ENCODE assay signal across 11 cellular contexts in genomic region chr2:57890462-57890861, GRCh38.
DNase-seq lines count a peak whose midpoint lies in the region; ATAC-seq and TF ChIP-seq lines count a peak whose summit lies in the region.
"Had no signal": no experiment of that assay in that cellular context is flagged by ENCODE, and none has a peak within 500 bp of the region (broad histone marks: within the 10 kb centered on the region; RNA-seq: fewer than 3 reads in every experiment).

No MANE protein-coding gene starts in this region.

- peaks cover 2% of the 10 kb centered on the region; the same call in 1 of the 2 replicates for H3K27me3 Mint-ChIP-seq in HFFc6 (ENCODE audit: insufficient read depth)
- H3K27me3 Mint-ChIP-seq in naive thymus-derived CD4-positive, alpha-beta T cell, result peaks cover 0 to 5% (median 0%) of the 10 kb centered on the region in 5 donors
- H3K27me3 Mint-ChIP-seq: dendritic cell treated with granulocyte-macrophage colony-stimulating factor and Interleukin-4, amounts not matched to agents 40 ng/mL and 50 ng/mL, for 4 days had no signal

- no peaks in the 10 kb centered on the region for H3K9me3 Mint-ChIP-seq in HFFc6
- no peaks in the 10 kb centered on the region for H3K9me3 Mint-ChIP-seq in naive thymus-derived CD4-positive, alpha-beta T cell
- H3K9me3 Mint-ChIP-seq: dendritic cell treated with granulocyte-macrophage colony-stimulating factor and Interleukin-4, amounts not matched to agents 40 ng/mL and 50 ng/mL, for 4 days had no signal

- peak overlapping the region; percentile 30; the same call in 1 of the 2 replicates for H3K4me3 Mint-ChIP-seq in HFFc6
- H3K4me3 Mint-ChIP-seq in naive thymus-derived CD4-positive, alpha-beta T cell, result no peak overlapping the region
- H3K4me3 Mint-ChIP-seq: dendritic cell treated with granulocyte-macrophage colony-stimulating factor and Interleukin-4, amounts not matched to agents 40 ng/mL and 50 ng/mL, for 4 days had no signal

- DNase-seq in HFFc6, result peak; percentile 83
- peak; percentile 6 for DNase-seq in MV-4-11 (lab: John Stamatoyannopoulos, UW)
- DNase-seq in naive thymus-derived CD4-positive, alpha-beta T cell, result no peak
- DNase-seq in NCI-H128 (lab: John Stamatoyannopoulos, UW; ENCODE audit: unreplicated experiment), result no peak
- no peak for DNase-seq in DMS153 treated with DMSO at 0.1 percent for 48 hours (lab: John Stamatoyannopoulos, UW; ENCODE audit: unreplicated experiment)
- DNase-seq in globus pallidus (ENCODE audit: low spot score), result no peak
- no peak for DNase-seq in activated CD4-positive, alpha-beta T cell treated with anti-CD3 and anti-CD28 coated beads, Interleukin-2, amount 50 U/mL, for 1 hour
- DNase-seq: activated T-cell treated with anti-CD3 and anti-CD28 coated beads, Interleukin-2, amount 50 U/mL, for 48 hours; NCI-H2171 had no signal

- H3K9me3 ChIP-seq in naive thymus-derived CD4-positive, alpha-beta T cell (ENCODE audit: control insufficient read depth in 2 of 3, low read length in 3 of 3), result no peaks in the 10 kb centered on the region

- no peaks in the 10 kb centered on the region for H3K4me1 ChIP-seq in naive thymus-derived CD4-positive, alpha-beta T cell (ENCODE audit: control insufficient read depth in 2 of 2, insufficient read depth in 2 of 2, low read length in 2 of 2)

- intact Hi-C loops in naive thymus-derived CD4-positive, alpha-beta T cell (cut with micrococcal nuclease), result no loop called here

- H3K36me3 Mint-ChIP-seq in HFFc6 (ENCODE audit: low read depth), result no peaks in the 10 kb centered on the region
- no peaks in the 10 kb centered on the region for H3K36me3 Mint-ChIP-seq in naive thymus-derived CD4-positive, alpha-beta T cell

- peak overlapping the region; percentile 73 for H3K27ac Mint-ChIP-seq in HFFc6
- H3K27ac Mint-ChIP-seq in naive thymus-derived CD4-positive, alpha-beta T cell, result no peak overlapping the region
- H3K27ac Mint-ChIP-seq: dendritic cell treated with granulocyte-macrophage colony-stimulating factor and Interleukin-4, amounts not matched to agents 40 ng/mL and 50 ng/mL, for 4 days had no signal

- no peak overlapping the region for H3K4me3 ChIP-seq in naive thymus-derived CD4-positive, alpha-beta T cell (ENCODE audit: low read length)

- no peak for TF ChIP-seq CTCF in HFFc6 (IDR thresholded peaks at IDR 0.05)

- H3K27ac ChIP-seq in naive thymus-derived CD4-positive, alpha-beta T cell (ENCODE audit: low read depth, low read length), result no peak overlapping the region

- POLR2A ChIA-PET in naive thymus-derived CD4-positive, alpha-beta T cell (lab: Charles Lee), result no interaction called here

- no peaks in the 10 kb centered on the region for H3K36me3 ChIP-seq in naive thymus-derived CD4-positive, alpha-beta T cell (ENCODE audit: control insufficient read depth in 2 of 3, insufficient read depth in 3 of 3, low read length in 3 of 3)

- peaks cover 59% of the 10 kb centered on the region for H3K4me1 Mint-ChIP-seq in HFFc6 (ENCODE audit: low read depth)
- H3K4me1 Mint-ChIP-seq in naive thymus-derived CD4-positive, alpha-beta T cell, result peaks cover 0 to 14% (median 9%) of the 10 kb centered on the region in 7 donors

- peak; percentile 47 for ATAC-seq in GM18511 (IDR thresholded peaks at IDR 0.05; ENCODE audit: unreplicated experiment)
- ATAC-seq in naive thymus-derived CD4-positive, alpha-beta T cell, result peak; percentile 18

- no peaks in the 10 kb centered on the region for H3K27me3 ChIP-seq in naive thymus-derived CD4-positive, alpha-beta T cell (ENCODE audit: control insufficient read depth in 2 of 2, insufficient read depth in 2 of 2, low read length in 2 of 2)

- CTCF ChIA-PET in naive thymus-derived CD4-positive, alpha-beta T cell (lab: Charles Lee), result no interaction called here

Comparison
In these comparisons a context has a peak if more than half of its experiments do, and no peak if none do; other contexts are left out.
1. DNase-seq: peak in HFFc6 (single experiment) and MV-4-11 (single experiment); none in naive thymus-derived CD4-positive, alpha-beta T cell (0 of 9), NCI-H128 (single experiment), DMS153 treated with DMSO at 0.1 percent for 48 hours (single experiment), globus pallidus (single experiment) and activated CD4-positive, alpha-beta T cell treated with anti-CD3 and anti-CD28 coated beads, Interleukin-2, amount 50 U/mL, for 1 hour (single experiment).